Comparison of ENCODE assay signal across 9 cellular contexts in genomic region chr17:79814624-79814965, GRCh38. TPM values are rescaled to one million over a fixed set of nuclear protein-coding genes. Genes with fewer than 3 reads are reported as not detected.
DNase-seq lines count a peak whose midpoint lies in the region; ATAC-seq and TF ChIP-seq lines count a peak whose summit lies in the region.
"Had no signal": no experiment of that assay in that cellular context is flagged by ENCODE, and none has a peak within 500 bp of the region (broad histone marks: within the 10 kb centered on the region; RNA-seq: fewer than 3 reads in every experiment).

No MANE protein-coding gene starts in this region.

- dilution Hi-C loops in IMR-90 (cut with HindIII; ENCODE audit: low sequenced_read_pairs, unreplicated experiment) = no loop called here

- peak overlapping the region; percentile 60; the same call in 1 of the 2 replicates for H2AK5ac ChIP-seq in IMR-90 (ENCODE audit: low read depth, low read length)

- H2BK15ac ChIP-seq in IMR-90 (ENCODE audit: low read depth, low read length) = no peak overlapping the region

- H3K4me3 ChIP-seq in BLaER1 = no peak overlapping the region
- H3K4me3 ChIP-seq in IMR-90 (ENCODE audit: insufficient read depth, low read depth, low read length) = no peak overlapping the region
- peak overlapping the region; percentile 58 for H3K4me3 ChIP-seq in coronary artery

- no TSS peak for BruUV-seq in IMR-90 (replicated peaks; lab: Mats Ljungman, UMichigan)

- no peaks in the 10 kb centered on the region for H3K9me3 Mint-ChIP-seq in nephron

- H3K18ac ChIP-seq in IMR-90 (ENCODE audit: low read depth, low read length) = no peak overlapping the region

- DNase-seq in IMR-90 (no peak), coronary artery (ENCODE audit: low spot score) (no peak), cerebellar nuclear complex (lab: John Stamatoyannopoulos, UW) (no peak), posterior vena cava (ENCODE audit: low spot score) (no peak)
- DNase-seq: DMS 273 treated with DMSO at 0.1 percent for 48 hours had no signal

- H3K9me3 ChIP-seq in BLaER1 = no peaks in the 10 kb centered on the region
- no peaks in the 10 kb centered on the region for H3K9me3 ChIP-seq in IMR-90 (ENCODE audit: control insufficient read depth, insufficient read depth, low read length)

- WGBS in IMR-90 (ENCODE audit: extremely low coverage in 2 of 2, insufficient read length in 1 of 2), 2 experiments = no CpG with 5 or more reads among the region's 20 CpGs

- H3K4ac ChIP-seq in IMR-90 (ENCODE audit: low read depth, low read length) = no peak overlapping the region

- H3K4me3 Mint-ChIP-seq in nephron = peak overlapping the region; percentile 55 to 79 (median 58)

- peak overlapping the region; percentile 80 for H2AK9ac ChIP-seq in IMR-90 (replicated peaks; ENCODE audit: low read depth, low read length, poor library complexity)

- H3K27ac Mint-ChIP-seq in nephron = peak overlapping the region; percentile 4 to 52 (median 50)

- ATAC-seq in IMR-90 (ENCODE audit: low read depth) = no peak
- ATAC-seq in HG03460 (IDR thresholded peaks at IDR 0.05; ENCODE audit: unreplicated experiment) = no peak
- no peak for ATAC-seq in GM21381 (IDR thresholded peaks at IDR 0.05; ENCODE audit: unreplicated experiment)

- no peak for TF ChIP-seq POLR2A in IMR-90 (IDR thresholded peaks at IDR 0.05; ENCODE audit: low read depth, low read length)

- H3K27me3 ChIP-seq in BLaER1 (peaks cover 100% of the 10 kb centered on the region), IMR-90 (ENCODE audit: control insufficient read depth, insufficient read depth, low read length) (peaks cover 89% of the 10 kb centered on the region)

- peaks cover 85% of the 10 kb centered on the region for H3K27me3 Mint-ChIP-seq in nephron (ENCODE audit: low read depth)

- in situ Hi-C loops in IMR-90 (cut with MboI; ENCODE audit: low sequenced_read_pairs) = no loop called here

- POLR2A ChIA-PET in IMR-90 (lab: Charles Lee; ENCODE audit: unreplicated experiment) = no interaction called here

- H3K27ac ChIP-seq in BLaER1 (no peak overlapping the region), IMR-90 (ENCODE audit: insufficient read depth, low read length) (no peak overlapping the region), coronary artery (no peak overlapping the region)

- H3K56ac ChIP-seq in IMR-90 (ENCODE audit: extremely low read depth, insufficient read depth, low read length) = no peak overlapping the region

- CTCF ChIA-PET in IMR-90 (lab: Yijun Ruan, JAX) = no interaction called here

- no peak overlapping the region for H4K5ac ChIP-seq in IMR-90 (ENCODE audit: low read depth, low read length)

- H2BK120ac ChIP-seq in IMR-90 (ENCODE audit: low read depth, low read length) = no peak overlapping the region

- no peak overlapping the region for H2BK20ac ChIP-seq in IMR-90 (ENCODE audit: low read depth, low read length)

- TF ChIP-seq CTCF in IMR-90 (conservative IDR thresholded peaks at IDR 0.05; ENCODE audit: low read depth, low read length) (no peak), coronary artery (IDR thresholded peaks at IDR 0.05) (no peak), nephron (IDR thresholded peaks at IDR 0.05; ENCODE audit: unreplicated experiment in 3 of 3) (no peak)

- H4K91ac ChIP-seq in IMR-90 (ENCODE audit: insufficient read depth, low read depth, low read length) = no peak overlapping the region

- peaks cover 50% of the 10 kb centered on the region for H3K4me1 ChIP-seq in BLaER1
- H3K4me1 ChIP-seq in IMR-90 (ENCODE audit: control insufficient read depth, insufficient read depth, low read length) = peaks cover 12% of the 10 kb centered on the region

- intact Hi-C loops in IMR-90 (cut with micrococcal nuclease) = no loop called here
- intact Hi-C loops in posterior vena cava (cut with DNase I) = no loop called here

- H3K23ac ChIP-seq in IMR-90 (ENCODE audit: low read depth, low read length) = no peak overlapping the region

- no peaks in the 10 kb centered on the region for H3K36me3 ChIP-seq in BLaER1
- no peaks in the 10 kb centered on the region for H3K36me3 ChIP-seq in IMR-90 (ENCODE audit: control insufficient read depth, insufficient read depth, low read length)

- H4K20me1 ChIP-seq in BLaER1 (peaks cover 51% of the 10 kb centered on the region), IMR-90 (ENCODE audit: insufficient read depth, low read length) (no peaks in the 10 kb centered on the region; the same call in none of the 2 replicates)

- H3K4me2 ChIP-seq in BLaER1 (peak overlapping the region; percentile 83; the same call in 1 of the 2 replicates), IMR-90 (ENCODE audit: low read depth, low read length) (no peak overlapping the region; the same call in 1 of the 2 replicates)

- no peaks in the 10 kb centered on the region for H3K9me1 ChIP-seq in IMR-90 (ENCODE audit: insufficient read depth, low read length)

- H2AFZ ChIP-seq in IMR-90 (replicated peaks; ENCODE audit: low read length, poor library complexity) = peak overlapping the region; percentile 68

- H3K9ac ChIP-seq in BLaER1 = no peak overlapping the region
- H3K9ac ChIP-seq in IMR-90 (ENCODE audit: low read depth, low read length) = no peak overlapping the region

- H3K14ac ChIP-seq in IMR-90 (replicated peaks; ENCODE audit: low read depth, low read length) = no peak overlapping the region

- no peaks in the 10 kb centered on the region for H3K36me3 Mint-ChIP-seq in nephron (ENCODE audit: low read depth)

- no peak overlapping the region for H4K8ac ChIP-seq in IMR-90 (ENCODE audit: low read depth in 2 of 2, low read length in 2 of 2)

- no peaks in the 10 kb centered on the region for H3K79me1 ChIP-seq in IMR-90 (ENCODE audit: low read depth in 1 of 2, low read length in 2 of 2)

- peaks cover 23% of the 10 kb centered on the region for H3K4me1 Mint-ChIP-seq in nephron

- TF ChIP-seq RAD21 in IMR-90 (IDR thresholded peaks at IDR 0.05; ENCODE audit: low read length) = no peak

- no peak overlapping the region for H2BK5ac ChIP-seq in IMR-90 (ENCODE audit: low read depth, low read length, poor library complexity, severe bottlenecking)

TF ChIP-seq in IMR-90, 13 proteins besides CTCF, POLR2A, EP300 and RAD21:
- no peak for TF ChIP-seq MAFK (IDR thresholded peaks at IDR 0.05; ENCODE audit: low read depth, low read length)
- TF ChIP-seq MXI1 (IDR thresholded peaks at IDR 0.05; ENCODE audit: borderline replicate concordance, low read depth, low read length) = no peak
- no peak for TF ChIP-seq RCOR1 (IDR thresholded peaks at IDR 0.05; ENCODE audit: insufficient replicate concordance, low read length)
- TF ChIP-seq RFX5 (IDR thresholded peaks at IDR 0.05; ENCODE audit: low read depth, low read length) = no peak
- TF ChIP-seq BHLHE40 (IDR thresholded peaks at IDR 0.05; ENCODE audit: low read depth, low read length) = no peak
- TF ChIP-seq NFE2L2 (IDR thresholded peaks at IDR 0.05; ENCODE audit: low read depth, low read length) = no peak
- TF ChIP-seq FOS (IDR thresholded peaks at IDR 0.05; ENCODE audit: low read depth, low read length) = no peak
- no peak for TF ChIP-seq SMC3 (IDR thresholded peaks at IDR 0.05; ENCODE audit: low read depth, low read length)
- no peak for TF ChIP-seq CEBPB (IDR thresholded peaks at IDR 0.05; ENCODE audit: low read depth, low read length)

RNA-seq across cellular contexts. Expression of gene CBX8, which starts 17.7 kb away (rescaled TPM):
- total RNA-seq in IMR-90 (2012; rRNA removed) (5.3 and 5.4 TPM in 2 replicates), posterior vena cava (1 to 10 TPM; 4.4 to 5.1 TPM)
- polyA plus RNA-seq in IMR-90 (2012; rRNA removed) = 2.4 and 3.2 TPM in 2 replicates
- 0.49 and 1.0 TPM in 2 replicates for polyA plus RNA-seq in IMR-90 (2012; cell fraction: cytosol; rRNA removed)
- 1.4 and 2.6 TPM in 2 replicates for polyA plus RNA-seq in IMR-90 (2012; cell fraction: nucleus; rRNA removed; ENCODE audit: low replicate concordance)

RNA-seq across cellular contexts. Expression of gene CBX4, which starts 24.6 kb away (rescaled TPM):
- total RNA-seq in IMR-90 (2012; rRNA removed) = 3.2 and 5.3 TPM in 2 replicates
- polyA plus RNA-seq in IMR-90 (2012; rRNA removed) = 9.4 and 12.9 TPM in 2 replicates
- 13.2 and 18.5 TPM in 2 replicates for polyA plus RNA-seq in IMR-90 (2012; cell fraction: cytosol; rRNA removed)
- 21.8 and 29.2 TPM in 2 replicates for polyA plus RNA-seq in IMR-90 (2012; cell fraction: nucleus; rRNA removed; ENCODE audit: low replicate concordance)
- 10 to 100 TPM; 11.5 to 14.4 TPM for total RNA-seq in posterior vena cava

RNA-seq across cellular contexts. Expression of gene CBX2, which starts 36.6 kb away (rescaled TPM):
- total RNA-seq in IMR-90 (2012; rRNA removed) (2.0 and 2.2 TPM in 2 replicates), posterior vena cava (1 to 10 TPM; 1.6 to 1.8 TPM)
- polyA plus RNA-seq in IMR-90 (2012; rRNA removed) = 3.2 and 4.0 TPM in 2 replicates
- polyA plus RNA-seq in IMR-90 (2012; cell fraction: cytosol; rRNA removed) = 2.9 and 4.0 TPM in 2 replicates
- 4.3 and 7.7 TPM in 2 replicates for polyA plus RNA-seq in IMR-90 (2012; cell fraction: nucleus; rRNA removed; ENCODE audit: low replicate concordance)
